ENCODE assay signal across 8 cellular contexts in genomic region chr5:91419571-91420537, GRCh38. TPM values are rescaled to one million over a fixed set of nuclear protein-coding genes. Genes with fewer than 3 reads are reported as not detected.
A peak's percentile ranks its signal among the peaks of the same experiment; 100 is the strongest.
DNase-seq lines count a peak whose midpoint lies in the region; ATAC-seq, FAIRE-seq and TF ChIP-seq lines count a peak whose summit lies in the region.

No MANE protein-coding gene starts in this region.

- H2AFZ ChIP-seq in KMS-11 (ENCODE audit: low read depth): no peak overlapping the region

- H3K4me2 ChIP-seq in KMS-11: no peak overlapping the region

- no peak overlapping the region for H3K9ac ChIP-seq in KMS-11

- no peaks in the 10 kb centered on the region for H3K9me3 ChIP-seq in prostate gland

- no peak for TF ChIP-seq POLR2A in prostate gland (IDR thresholded peaks at IDR 0.05)

- DNase-seq in GM18507 (ENCODE audit: extremely low spot score, insufficient read length, low read depth): no peak
- peak; percentile 38 for DNase-seq in SIG-M5 treated with dmso at 0.1 percent for 504 hours (lab: John Stamatoyannopoulos, UW; ENCODE audit: unreplicated experiment)
- peak; percentile 44 for DNase-seq in activated effector memory CD4-positive, alpha-beta T cell treated with Interleukin-2 at 50 U/mL for 16 hours
- peak; percentile 20 for DNase-seq in germinal center (ENCODE audit: low spot score)
- DNase-seq in prostate gland (ENCODE audit: low spot score): peak; percentile 40

- H4K20me1 ChIP-seq in KMS-11 (ENCODE audit: insufficient read depth): no peaks in the 10 kb centered on the region

- no peaks in the 10 kb centered on the region for H3K27me3 ChIP-seq in KMS-11 (ENCODE audit: insufficient read depth, low read depth)
- no peaks in the 10 kb centered on the region for H3K27me3 ChIP-seq in prostate gland (replicated peaks; ENCODE audit: insufficient read depth)

- TF ChIP-seq CTCF in 22Rv1 (IDR thresholded peaks at IDR 0.05) (peak; percentile 81), KMS-11 (conservative IDR thresholded peaks at IDR 0.05; ENCODE audit: low read depth, low read length) (peak; percentile 85), prostate gland (IDR thresholded peaks at IDR 0.05) (peak; percentile 69 to 91 (median 76))

- H3K4me3 ChIP-seq in KMS-11 (IDR thresholded peaks at IDR 0.05; ENCODE audit: insufficient read depth, low read depth, low read length) (no peak overlapping the region), prostate gland (no peak overlapping the region)

- H3K4me1 ChIP-seq in KMS-11 (ENCODE audit: low read depth, poor library complexity, severe bottlenecking) (no peaks in the 10 kb centered on the region), prostate gland (replicated peaks) (no peaks in the 10 kb centered on the region)

- WGBS in prostate gland: 54% methylated on average over 9 of the region's 9 CpGs

- no peak for ATAC-seq in HG02610 (IDR thresholded peaks at IDR 0.05; ENCODE audit: unreplicated experiment)

- intact Hi-C loops in prostate gland (cut with DNase I): loop anchor here (5.0 kb wide), 1 partner anchor 553 kb away; no protein-coding TSS in a partner anchor

- H3K36me3 ChIP-seq in KMS-11 (ENCODE audit: insufficient read depth) (no peaks in the 10 kb centered on the region), prostate gland (no peaks in the 10 kb centered on the region)

- no peaks in the 10 kb centered on the region for H3K79me2 ChIP-seq in KMS-11 (ENCODE audit: insufficient read depth, low read depth)

- H3K27ac ChIP-seq in 22Rv1: no peak overlapping the region
- no peak overlapping the region for H3K27ac ChIP-seq in KMS-11
- H3K27ac ChIP-seq in prostate gland: no peak overlapping the region

- peak; percentile 78 for FAIRE-seq in GM18507 (lab: Jason Lieb, UNC)

RNA-seq across cellular contexts. Expression of gene ARRDC3, which starts 36.7 kb away (rescaled TPM):
- 10 to 100 TPM; 31.4 to 54.9 TPM for total RNA-seq in prostate gland
